Comparison of ENCODE assay signal across 8 cellular contexts in genomic region chrX:16695079-16695676, GRCh38. TPM values are rescaled to one million over a fixed set of nuclear protein-coding genes. Genes with fewer than 3 reads are reported as not detected.
A peak's percentile ranks its signal among the peaks of the same experiment; 100 is the strongest.
DNase-seq lines count a peak whose midpoint lies in the region; ATAC-seq and TF ChIP-seq lines count a peak whose summit lies in the region.

No MANE protein-coding gene starts in this region.

- ATAC-seq in GM18861 (IDR thresholded peaks at IDR 0.05; ENCODE audit: unreplicated experiment), result peak; percentile 73
- ATAC-seq in activated CD4-positive, alpha-beta T cell treated with anti-CD3 and anti-CD28 coated beads for 36 hours, result peak; percentile 39
- ATAC-seq in activated T-helper 17 cell treated with anti-CD3 and anti-CD28 coated beads, Interleukin-2, amount 50 U/mL, for 72 hours (replicated peaks), result no peak

- intact Hi-C loops in activated CD4-positive, alpha-beta T cell treated with anti-CD3 and anti-CD28 coated beads for 36 hours (cut with DNase I, micrococcal nuclease), result loop anchor here in 1 of 2 experiments (2.0 to 10.0 kb wide), 3 partner anchors 258 to 1220 kb away; no protein-coding TSS in a partner anchor
- intact Hi-C loops in colonic mucosa (cut with DNase I), result no loop called here

- no peaks in the 10 kb centered on the region for H3K9me3 ChIP-seq in colonic mucosa

- TF ChIP-seq CTCF in AG09309 (IDR thresholded peaks at IDR 0.05; ENCODE audit: control insufficient read depth, insufficient read depth, low read depth, low read length, missing control alignments), result peak; percentile 84
- TF ChIP-seq CTCF in colonic mucosa (IDR thresholded peaks at IDR 0.05), result peak; percentile 92

- no peak overlapping the region for H3K9ac ChIP-seq in colonic mucosa (ENCODE audit: low read depth in 2 of 2, low read length in 2 of 2)

- no peaks in the 10 kb centered on the region for H3K4me1 Mint-ChIP-seq in activated CD4-positive, alpha-beta T cell treated with anti-CD3 and anti-CD28 coated beads for 36 hours
- no peaks in the 10 kb centered on the region for H3K4me1 Mint-ChIP-seq in activated T-helper 17 cell treated with anti-CD3 and anti-CD28 coated beads, Interleukin-2, amount 50 U/mL, for 72 hours

- CTCF ChIA-PET in activated CD4-positive, alpha-beta T cell treated with anti-CD3 and anti-CD28 coated beads for 36 hours (lab: Charles Lee), result interaction anchor here (0.6 to 1.9 kb wide), 5 partner anchors 17 to 484 kb away, joined by 4 to 7 read pairs (median 4); partner anchors contain the start of genes CTPS2 and SYAP1

- no peak overlapping the region for H3K27ac Mint-ChIP-seq in activated CD4-positive, alpha-beta T cell treated with anti-CD3 and anti-CD28 coated beads for 36 hours
- H3K27ac Mint-ChIP-seq in activated T-helper 17 cell treated with anti-CD3 and anti-CD28 coated beads, Interleukin-2, amount 50 U/mL, for 72 hours, result no peak overlapping the region

- DNase-seq in AG09309 (ENCODE audit: low read depth) (no peak), MV-4-11 (lab: John Stamatoyannopoulos, UW) (peak; percentile 0), colonic mucosa (peak; percentile 70), medulla oblongata (ENCODE audit: extremely low spot score) (peak; percentile 42)
- peak; percentile 72 for DNase-seq in activated CD4-positive, alpha-beta T cell treated with anti-CD3 and anti-CD28 coated beads for 36 hours
- peak; percentile 41 to 42 for DNase-seq in stimulated activated CD8-positive, alpha-beta memory T cell treated with anti-CD3 and anti-CD28 coated beads, Interleukin-7, amount 100 ng/mL, for 1 hour (ENCODE audit: low read depth in 2 of 2)

- H3K36me3 ChIP-seq in colonic mucosa, result no peaks in the 10 kb centered on the region

- POLR2A ChIA-PET in activated CD4-positive, alpha-beta T cell treated with anti-CD3 and anti-CD28 coated beads for 36 hours (lab: Charles Lee), result no interaction called here

- no peaks in the 10 kb centered on the region for H3K36me3 Mint-ChIP-seq in activated CD4-positive, alpha-beta T cell treated with anti-CD3 and anti-CD28 coated beads for 36 hours (ENCODE audit: low read depth)
- peaks cover 11% of the 10 kb centered on the region for H3K36me3 Mint-ChIP-seq in activated T-helper 17 cell treated with anti-CD3 and anti-CD28 coated beads, Interleukin-2, amount 50 U/mL, for 72 hours (ENCODE audit: low read depth)

- no peak overlapping the region for H3K27ac ChIP-seq in colonic mucosa

- no peaks in the 10 kb centered on the region for H3K27me3 Mint-ChIP-seq in activated CD4-positive, alpha-beta T cell treated with anti-CD3 and anti-CD28 coated beads for 36 hours
- no peaks in the 10 kb centered on the region for H3K27me3 Mint-ChIP-seq in activated T-helper 17 cell treated with anti-CD3 and anti-CD28 coated beads, Interleukin-2, amount 50 U/mL, for 72 hours

- no peak overlapping the region for H3K4me3 ChIP-seq in AG09309 (ENCODE audit: control insufficient read depth, low read depth, low read length)
- H3K4me3 ChIP-seq in colonic mucosa, result no peak overlapping the region

- H3K4me1 ChIP-seq in colonic mucosa, result no peaks in the 10 kb centered on the region

- no peak overlapping the region for H3K4me3 Mint-ChIP-seq in activated CD4-positive, alpha-beta T cell treated with anti-CD3 and anti-CD28 coated beads for 36 hours
- H3K4me3 Mint-ChIP-seq in activated T-helper 17 cell treated with anti-CD3 and anti-CD28 coated beads, Interleukin-2, amount 50 U/mL, for 72 hours, result no peak overlapping the region

- H3K27me3 ChIP-seq in colonic mucosa, result no peaks in the 10 kb centered on the region

- H3K9me3 Mint-ChIP-seq in activated CD4-positive, alpha-beta T cell treated with anti-CD3 and anti-CD28 coated beads for 36 hours (ENCODE audit: low read depth), result no peaks in the 10 kb centered on the region
- no peaks in the 10 kb centered on the region for H3K9me3 Mint-ChIP-seq in activated T-helper 17 cell treated with anti-CD3 and anti-CD28 coated beads, Interleukin-2, amount 50 U/mL, for 72 hours

RNA-seq across cellular contexts. Expression of gene CTPS2, which starts 17.3 kb away (rescaled TPM):
- total RNA-seq in activated CD4-positive, alpha-beta T cell treated with anti-CD3 and anti-CD28 coated beads for 36 hours, result 1 to 10 TPM; 6.8 to 7.2 TPM
- total RNA-seq in colonic mucosa, result 10 to 100 TPM; 17.7 to 18.9 TPM
- 1 to 10 TPM; 2.0 to 3.3 TPM for total RNA-seq in activated T-helper 17 cell treated with anti-CD3 and anti-CD28 coated beads, Interleukin-2, amount 50 U/mL, for 72 hours

RNA-seq across cellular contexts. Expression of gene SYAP1, which starts 24.2 kb away (rescaled TPM):
- total RNA-seq in activated CD4-positive, alpha-beta T cell treated with anti-CD3 and anti-CD28 coated beads for 36 hours, result 10 to 100 TPM; 22.8 to 31.4 TPM
- 10 to 100 TPM; 45.8 to 63.5 TPM for total RNA-seq in colonic mucosa
- 10 to 100 TPM; 14.7 to 17.3 TPM for total RNA-seq in activated T-helper 17 cell treated with anti-CD3 and anti-CD28 coated beads, Interleukin-2, amount 50 U/mL, for 72 hours

RNA-seq across cellular contexts. Expression of gene S100G, which starts 45.2 kb away (rescaled TPM):
- not detected for total RNA-seq in activated CD4-positive, alpha-beta T cell treated with anti-CD3 and anti-CD28 coated beads for 36 hours
- not detected for total RNA-seq in colonic mucosa
- not detected for total RNA-seq in activated T-helper 17 cell treated with anti-CD3 and anti-CD28 coated beads, Interleukin-2, amount 50 U/mL, for 72 hours
